Comparison of ENCODE assay signal across 26 cellular contexts in genomic region chr7:157966490-157966889, GRCh38.
DNase-seq lines count a peak whose midpoint lies in the region; ATAC-seq, FAIRE-seq and TF ChIP-seq lines count a peak whose summit lies in the region.
"Had no signal": no experiment of that assay in that cellular context is flagged by ENCODE, and none has a peak within 500 bp of the region (broad histone marks: within the 10 kb centered on the region; RNA-seq: fewer than 3 reads in every experiment).

No MANE protein-coding gene starts in this region.

- TF ChIP-seq POLR2A in K562 (conservative IDR thresholded peaks at IDR 0.05), result no peak

- TF ChIP-seq EP300 in K562 (IDR thresholded peaks at IDR 0.05; ENCODE audit: low read length), result no peak

- ATAC-seq in K562 (no peak), right cardiac atrium (no peak)
- ATAC-seq: GM12878 had no signal

- H3K9me3 ChIP-seq in HEK293 (ENCODE audit: control insufficient read depth, insufficient read depth, low read depth, low read length) (no peaks in the 10 kb centered on the region), K562 (replicated peaks; ENCODE audit: control insufficient read depth, insufficient read depth, low read depth, low read length) (no peaks in the 10 kb centered on the region), right cardiac atrium (ENCODE audit: control insufficient read depth, low read length) (peaks cover 3% of the 10 kb centered on the region)
- H3K9me3 ChIP-seq: BE2C had no signal

- peaks cover 11 to 20% of the 10 kb centered on the region in 2 experiments for H3K27me3 ChIP-seq in K562 (ENCODE audit: control insufficient read depth in 2 of 2, insufficient read depth in 2 of 2, low read length in 2 of 2)
- H3K27me3 ChIP-seq in right cardiac atrium (ENCODE audit: control insufficient read depth, insufficient read depth), result no peaks in the 10 kb centered on the region
- H3K27me3 ChIP-seq: BE2C, BLaER1 had no signal

- no peak overlapping the region for H3K27ac ChIP-seq in HEK293 (ENCODE audit: extremely low read depth, low read depth, low read length)
- H3K27ac ChIP-seq in K562 (ENCODE audit: extremely low read depth, low read depth, low read length), result no peak overlapping the region
- no peak overlapping the region for H3K27ac ChIP-seq in right cardiac atrium (ENCODE audit: low read length)
- H3K27ac ChIP-seq: BLaER1 had no signal

- TF ChIP-seq RAD21 in K562 (CRISPR knock-in tag; conservative IDR thresholded peaks at IDR 0.05 in 1 of 2, IDR thresholded peaks at IDR 0.05 in 1 of 2), result no peak

- no peak overlapping the region for H3K4me3 ChIP-seq in HEK293 (ENCODE audit: low read depth, low read length)
- H3K4me3 ChIP-seq in K562, result no peak overlapping the region
- H3K4me3 ChIP-seq in right cardiac atrium (ENCODE audit: low read length), result no peak overlapping the region
- H3K4me3 ChIP-seq: BLaER1, GM12878 had no signal

- 0% methylated on average over 1 of the region's 1 CpG for WGBS in K562 (ENCODE audit: insufficient coverage, low coverage, missing lambda C conversion rate)
- WGBS in right cardiac atrium, result 95% methylated on average over 1 of the region's 1 CpG

- H3K9me1 ChIP-seq in K562 (ENCODE audit: control insufficient read depth, insufficient read depth, low read length), result no peaks in the 10 kb centered on the region

- CTCF ChIA-PET in HEK293 (lab: Yijun Ruan, JAX), result no interaction called here
- CTCF ChIA-PET in HEK293T (lab: Yijun Ruan, JAX), result no interaction called here
- CTCF ChIA-PET in K562 (lab: Yijun Ruan, JAX; ENCODE audit: low intra/inter-chr PET ratio), result interaction anchor here (0.6 kb wide), 1 partner anchor 1897 kb away, joined by 3 read pairs; no protein-coding TSS in a partner anchor

- no TSS peak for BruUV-seq in K562 (replicated peaks; lab: Mats Ljungman, UMichigan)

- FAIRE-seq in K562 (lab: Jason Lieb, UNC), result no peak
- FAIRE-seq: A204.1, GM12878, GM12892, GM18507 had no signal

- in situ Hi-C loops in K562 (cut with MboI), result no loop called here

- H3K9ac ChIP-seq in K562 (ENCODE audit: insufficient read depth in 1 of 2, low read depth in 2 of 2, low read length in 2 of 2), result no peak overlapping the region
- H3K9ac ChIP-seq: BLaER1 had no signal

- H3K36me3 ChIP-seq in HEK293 (ENCODE audit: control insufficient read depth in 2 of 2, insufficient read depth in 1 of 2, low read length in 2 of 2), result no peaks in the 10 kb centered on the region
- H3K36me3 ChIP-seq in K562 (ENCODE audit: control insufficient read depth, insufficient read depth, low read length), result no peaks in the 10 kb centered on the region
- H3K36me3 ChIP-seq: BE2C, BLaER1 had no signal

- DNase-seq in HEK293T (ENCODE audit: extremely low spot score) (no peak), K562 (ENCODE audit: extremely low read depth in 1 of 4, low spot score in 3 of 4) (no peak), right cardiac atrium (no peak), glomerular visceral epithelial cell (ENCODE audit: extremely low spot score) (no peak), nucleus accumbens (lab: John Stamatoyannopoulos, UW) (no peak)
- DNase-seq: 8988T; ACHN; BE2C; C1 segment of cervical spinal cord; CD4-positive, alpha-beta memory T cell; CD4-positive, CD25-positive, alpha-beta regulatory T cell; CD8-positive, alpha-beta memory T cell; COR-L47; DMS 273 treated with DMSO at 0.1 percent for 48 hours; DMS153; DMS53; DMS79; DND-41; EL; GDM1 had no signal

- H3K4me1 ChIP-seq in HEK293 (ENCODE audit: control insufficient read depth, insufficient read depth, low read length) (no peaks in the 10 kb centered on the region), K562 (replicated peaks in 1 of 2; ENCODE audit: control insufficient read depth in 2 of 2, insufficient read depth in 2 of 2, low read length in 2 of 2) (no peaks in the 10 kb centered on the region), right cardiac atrium (ENCODE audit: control insufficient read depth, insufficient read depth, low read length) (no peaks in the 10 kb centered on the region)
- H3K4me1 ChIP-seq: BE2C had no signal

- H2AFZ ChIP-seq in K562 (ENCODE audit: low read depth, low read length), result no peak overlapping the region

- no peaks in the 10 kb centered on the region for H3K79me2 ChIP-seq in K562 (ENCODE audit: control insufficient read depth, insufficient read depth, low read length)

- no peaks in the 10 kb centered on the region for H4K20me1 ChIP-seq in K562 (replicated peaks; ENCODE audit: control insufficient read depth, insufficient read depth, low read length)
- H4K20me1 ChIP-seq: BLaER1 had no signal

- intact Hi-C loops in K562 (cut with micrococcal nuclease) (no loop called here), right cardiac atrium (cut with DNase I) (no loop called here)

- no peak overlapping the region for H3K4me2 ChIP-seq in K562 (ENCODE audit: insufficient read depth, low read length)

- TF ChIP-seq CTCF in HEK293 (tag by site-specific recombination; IDR thresholded peaks at IDR 0.05) (no peak), K562 (IDR thresholded peaks at IDR 0.05 in 2 of 3, conservative IDR thresholded peaks at IDR 0.05 in 1 of 3; ENCODE audit: insufficient read depth in 2 of 3, low read depth in 1 of 3, low read length in 3 of 3) (no peak)

- POLR2A ChIA-PET in HEK293 (lab: Yijun Ruan, JAX) (no interaction called here), HEK293T (lab: Yijun Ruan, JAX) (no interaction called here), K562 (lab: Yijun Ruan, JAX) (no interaction called here)

TF ChIP-seq in HEK293, 187 proteins besides CTCF, POLR2A, EP300 and RAD21:
- no peak for TF ChIP-seq ZBTB7A (tag by site-specific recombination; IDR thresholded peaks at IDR 0.05; ENCODE audit: low read depth)
- TF ChIP-seq ZNF768 (tag by site-specific recombination; IDR thresholded peaks at IDR 0.05), result no peak
- TF ChIP-seq ZNF513 (tag by site-specific recombination; IDR thresholded peaks at IDR 0.05), result peak; percentile 97
- 0 out of 2 replicates have a peak, but pooled peaks have one; percentile 11 for TF ChIP-seq YY2 (tag by site-specific recombination; IDR thresholded peaks at IDR 0.05)

TF ChIP-seq in HEK293T, 16 proteins besides CTCF, POLR2A, EP300 and RAD21:
- TF ChIP-seq L3MBTL2 (conservative IDR thresholded peaks at IDR 0.05) (0 out of 2 replicates have a peak, but pooled peaks have one; percentile 17), CTBP1 (IDR thresholded peaks at IDR 0.05; ENCODE audit: borderline replicate concordance) (no peak), TARDBP (IDR thresholded peaks at IDR 0.05) (no peak), SP1 (IDR thresholded peaks at IDR 0.05) (no peak)

TF ChIP-seq in K562, 482 proteins besides CTCF, POLR2A, EP300 and RAD21 (continues in another document):
- TF ChIP-seq HDGF (IDR thresholded peaks at IDR 0.05) (0 out of 2 replicates have a peak, but pooled peaks have one; percentile 38), MYBL2 (IDR thresholded peaks at IDR 0.05; ENCODE audit: low read depth) (peak; percentile 34; the same call in 1 of the 2 replicates), MYBL2 (CRISPR knock-in tag; IDR thresholded peaks at IDR 0.05; ENCODE audit: borderline replicate concordance) (no peak), SETDB1 (IDR thresholded peaks at IDR 0.05; ENCODE audit: low read length) (no peak), TSC22D4 (tag; IDR thresholded peaks at IDR 0.05) (0 out of 2 replicates have a peak, but pooled peaks have one; percentile 67), NKRF (IDR thresholded peaks at IDR 0.05; ENCODE audit: borderline replicate concordance) (peak; percentile 45; the same call in 1 of the 2 replicates), ARHGAP35 (IDR thresholded peaks at IDR 0.05; ENCODE audit: partially characterized antibody) (peak; percentile 34), MIER1 (IDR thresholded peaks at IDR 0.05; ENCODE audit: low read depth) (no peak), MYC (IDR thresholded peaks at IDR 0.05; ENCODE audit: low read depth, low read length) (no peak), MYC (CRISPR knock-in tag; IDR thresholded peaks at IDR 0.05; ENCODE audit: borderline replicate concordance, low read depth) (no peak), MEF2A (IDR thresholded peaks at IDR 0.05; ENCODE audit: control insufficient read depth, low read depth, low read length) (no peak), EHMT2 (IDR thresholded peaks at IDR 0.05) (peak; percentile 51; the same call in 1 of the 2 replicates), KLF6 (CRISPR knock-in tag; IDR thresholded peaks at IDR 0.05; ENCODE audit: borderline replicate concordance) (no peak), ZBTB2 (IDR thresholded peaks at IDR 0.05) (peak; percentile 74; the same call in 1 of the 2 replicates)
